In the genomic region with DNA sequence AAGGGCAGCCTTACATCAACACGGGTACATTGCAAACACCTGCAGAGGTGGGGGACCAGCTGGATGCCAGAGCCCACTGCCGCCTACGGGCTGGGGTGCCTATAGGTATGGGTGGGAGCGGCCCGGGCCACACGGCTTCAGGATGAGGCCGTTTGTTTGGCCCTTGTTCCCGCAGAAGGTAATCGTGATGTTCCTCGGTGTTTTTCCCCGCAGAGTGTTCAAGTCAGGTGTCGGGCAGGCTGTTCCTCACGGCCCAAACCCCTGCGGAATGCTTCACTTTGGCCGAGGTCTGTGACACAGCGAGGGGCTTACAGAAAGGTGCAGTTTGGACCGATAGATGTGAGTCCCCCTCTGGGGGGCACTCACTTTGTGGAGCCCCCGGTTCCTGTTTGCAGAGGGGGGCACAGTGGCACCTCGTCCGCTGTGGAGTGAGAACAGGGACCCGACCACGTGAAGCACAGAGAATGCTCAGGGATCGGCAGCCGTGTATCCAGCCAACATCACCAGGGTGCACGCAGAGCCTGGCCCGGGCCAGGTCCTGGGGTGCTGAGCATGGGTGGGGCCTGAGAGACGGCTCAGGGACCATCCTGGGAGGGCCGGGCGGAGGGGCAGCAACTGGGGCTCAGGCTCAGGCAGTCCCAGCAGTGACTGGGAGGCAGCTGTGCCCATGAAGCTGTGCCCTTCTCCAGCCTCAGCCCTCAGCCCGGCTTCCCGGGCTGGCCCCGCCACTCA, we compare ENCODE assay signal across 20 cellular contexts. TPM values are rescaled to one million over a fixed set of nuclear protein-coding genes. Genes with fewer than 3 reads are reported as not detected.
A peak's percentile ranks its signal among the peaks of the same experiment; 100 is the strongest.
DNase-seq lines count a peak whose midpoint lies in the region; ATAC-seq and TF ChIP-seq lines count a peak whose summit lies in the region.
"Had no signal": no experiment of that assay in that cellular context is flagged by ENCODE, and none has a peak within 500 bp of the region (broad histone marks: within the 10 kb centered on the region; RNA-seq: fewer than 3 reads in every experiment).

No MANE protein-coding gene starts in this region.

- DNase-seq in D341Med (ENCODE audit: low spot score) (peak; percentile 38), endodermal cell (peak; percentile 58), NCI-H446 treated with DMSO at 0.1 percent for 48 hours (lab: John Stamatoyannopoulos, UW) (no peak), NCI-H1092 treated with DMSO at 0.1 percent for 48 hours (lab: John Stamatoyannopoulos, UW) (no peak), NCI-H69 (lab: John Stamatoyannopoulos, UW) (no peak)
- peak in 1 of 10 donors; percentile 37 for DNase-seq in naive thymus-derived CD8-positive, alpha-beta T cell
- no peak for DNase-seq in stimulated activated CD4-positive, alpha-beta T cell treated with anti-CD3 and anti-CD28 coated beads, Interleukin-1b, Interleukin-23, amount 100 ng/mL, for 48 hours
- DNase-seq: amniotic stem cell, NCI-H1417 treated with DMSO at 0.1 percent for 48 hours had no signal

- H3K4me3 Mint-ChIP-seq in endodermal cell = no peak overlapping the region
- peak overlapping the region in 7 of 10 donors; percentile 10 to 64 (median 38) for H3K4me3 Mint-ChIP-seq in naive thymus-derived CD8-positive, alpha-beta T cell
- H3K4me3 Mint-ChIP-seq: activated CD4-positive, alpha-beta memory T cell treated with anti-CD3 and anti-CD28 coated beads, Interleukin-2, amount 10 ng/mL, durations not matched to agents 7 days and 5 days had no signal

- peaks cover 4% of the 10 kb centered on the region for H3K36me3 Mint-ChIP-seq in endodermal cell (ENCODE audit: low read depth)
- no peaks in the 10 kb centered on the region for H3K36me3 Mint-ChIP-seq in naive thymus-derived CD8-positive, alpha-beta T cell
- H3K36me3 Mint-ChIP-seq: natural killer cell had no signal

- H3K9ac ChIP-seq in HUES64 (ENCODE audit: low read depth, low read length) (no peak overlapping the region), endodermal cell (ENCODE audit: extremely low read depth, low read length, poor library complexity, severe bottlenecking) (no peak overlapping the region)
- H3K9ac ChIP-seq: KMS-11 had no signal

- H3K27ac ChIP-seq in HUES64 (ENCODE audit: low read depth, low read length) (no peak overlapping the region), endodermal cell (ENCODE audit: low read depth, low read length) (no peak overlapping the region)
- H3K27ac ChIP-seq: HL-60, KMS-11, psoas muscle, upper lobe of left lung had no signal

- WGBS in HUES64 = 74% methylated on average over 32 of the region's 32 CpGs
- WGBS in endodermal cell (ENCODE audit: insufficient coverage in 1 of 2, insufficient read length in 1 of 2), 2 experiments = 80 to 82% methylated on average over 22 to 32 of the region's 32 CpGs

- peaks cover 14% of the 10 kb centered on the region for H3K27me3 Mint-ChIP-seq in endodermal cell (ENCODE audit: insufficient read depth)
- peaks cover 0 to 6% (median 4%) of the 10 kb centered on the region in 5 donors for H3K27me3 Mint-ChIP-seq in naive thymus-derived CD8-positive, alpha-beta T cell

- peaks cover 11% of the 10 kb centered on the region for H3K9me3 Mint-ChIP-seq in endodermal cell
- no peaks in the 10 kb centered on the region for H3K9me3 Mint-ChIP-seq in naive thymus-derived CD8-positive, alpha-beta T cell
- H3K9me3 Mint-ChIP-seq: activated CD4-positive, alpha-beta memory T cell treated with anti-CD3 and anti-CD28 coated beads, Interleukin-2, amount 10 ng/mL, durations not matched to agents 7 days and 5 days; activated T-helper 2 cell treated with anti-CD3 and anti-CD28 coated beads, Interferon-gamma antibody, Interleukin-2, Interleukin-4, amounts not matched to agents 10 μg/mL and 5 μg/mL and 100 μg/mL, durations not matched to agents 14 hours and 24 hours and 36 hours; natural killer cell had no signal

- peaks cover 7% of the 10 kb centered on the region; the same call in 1 of the 2 replicates for H3K4me1 ChIP-seq in HUES64 (ENCODE audit: insufficient read depth, low read length)
- no peaks in the 10 kb centered on the region for H3K4me1 ChIP-seq in endodermal cell (ENCODE audit: control insufficient read depth, insufficient read depth, low read length)
- H3K4me1 ChIP-seq: BE2C, psoas muscle had no signal

- peaks cover 2% of the 10 kb centered on the region for H3K4me1 Mint-ChIP-seq in endodermal cell
- H3K4me1 Mint-ChIP-seq in naive thymus-derived CD8-positive, alpha-beta T cell = peaks cover 11 to 33% (median 20%) of the 10 kb centered on the region in 4 donors

- no peak for TF ChIP-seq CTCF in endodermal cell (conservative IDR thresholded peaks at IDR 0.05)

- ATAC-seq in naive thymus-derived CD8-positive, alpha-beta T cell = no peak

- H3K27me3 ChIP-seq in HUES64 (ENCODE audit: insufficient read depth, low read length) = 0 out of 2 replicates have a peak, but pooled peaks cover 4% of the 10 kb centered on the region
- H3K27me3 ChIP-seq in endodermal cell (ENCODE audit: control insufficient read depth, insufficient read depth, low read length, poor library complexity, severe bottlenecking) = peaks cover 10% of the 10 kb centered on the region

- H3K4me3 ChIP-seq in HUES64 (ENCODE audit: low read length) (peak overlapping the region; percentile 33; the same call in 1 of the 2 replicates), endodermal cell (ENCODE audit: low read length) (no peak overlapping the region)
- H3K4me3 ChIP-seq: psoas muscle, upper lobe of left lung had no signal

- H3K27ac Mint-ChIP-seq in endodermal cell = no peak overlapping the region
- H3K27ac Mint-ChIP-seq in naive thymus-derived CD8-positive, alpha-beta T cell = peak overlapping the region in 3 of 10 donors; percentile 15 to 53 (median 28)
- H3K27ac Mint-ChIP-seq: activated CD4-positive, alpha-beta memory T cell treated with anti-CD3 and anti-CD28 coated beads, Interleukin-2, amount 10 ng/mL, durations not matched to agents 7 days and 5 days; activated T-helper 2 cell treated with anti-CD3 and anti-CD28 coated beads, Interferon-gamma antibody, Interleukin-2, Interleukin-4, amounts not matched to agents 10 μg/mL and 5 μg/mL and 100 μg/mL, durations not matched to agents 14 hours and 24 hours and 36 hours had no signal

- H3K36me3 ChIP-seq in HUES64 (ENCODE audit: insufficient read depth, low read length) = no peaks in the 10 kb centered on the region
- no peaks in the 10 kb centered on the region for H3K36me3 ChIP-seq in endodermal cell (ENCODE audit: control insufficient read depth, insufficient read depth, low read length)
- H3K36me3 ChIP-seq: BE2C had no signal

- POLR2A ChIA-PET in naive thymus-derived CD8-positive, alpha-beta T cell (lab: Charles Lee) = interaction anchor here (0.8 to 2.4 kb wide), 4 partner anchors 8 to 99 kb away, joined by 3 to 11 read pairs (median 4); no protein-coding TSS in a partner anchor

- H3K9me3 ChIP-seq in HUES64 (ENCODE audit: insufficient read depth, low read depth, low read length) (no peaks in the 10 kb centered on the region), endodermal cell (ENCODE audit: control insufficient read depth, low read length) (no peaks in the 10 kb centered on the region)
- H3K9me3 ChIP-seq: BE2C, psoas muscle, upper lobe of left lung had no signal

RNA-seq across cellular contexts. Expression of a gene that starts 0.5 kb away (rescaled TPM):
- polyA plus RNA-seq in HUES64 (2013, experiment 1 of 2) = 1.00 TPM
- 0.25 TPM for polyA plus RNA-seq in HUES64 (2013, experiment 2 of 2)
- 1 to 10 TPM in 1 of 2 donors, under 1 TPM in 1; 0.93 to 1.2 TPM for total RNA-seq in endodermal cell
- 1.1 TPM for polyA plus RNA-seq in endodermal cell (2013, experiment 1 of 2)
- 0.21 TPM for polyA plus RNA-seq in endodermal cell (2013, experiment 2 of 2)
- total RNA-seq in naive thymus-derived CD8-positive, alpha-beta T cell = not detected
- polyA plus RNA-seq in naive thymus-derived CD8-positive, alpha-beta T cell = not detected
- total RNA-seq: activated CD4-positive, alpha-beta memory T cell treated with anti-CD3 and anti-CD28 coated beads, Interleukin-2, amount 10 ng/mL, durations not matched to agents 7 days and 5 days; activated T-helper 2 cell treated with anti-CD3 and anti-CD28 coated beads, Interferon-gamma antibody, Interleukin-2, Interleukin-4, amounts not matched to agents 10 μg/mL and 5 μg/mL and 100 μg/mL, durations not matched to agents 14 hours and 24 hours and 36 hours; fibroblast of villous mesenchyme; liver had no signal
- polyA plus RNA-seq: liver had no signal

RNA-seq across cellular contexts. Expression of a gene that starts 33.2 kb away (rescaled TPM):
- polyA plus RNA-seq in HUES64 (2013, experiment 1 of 2) = 0.45 TPM
- not detected for polyA plus RNA-seq in HUES64 (2013, experiment 2 of 2)
- 1 to 10 TPM in 1 of 2 donors, under 1 TPM in 1; 0.95 to 1.7 TPM for total RNA-seq in endodermal cell
- polyA plus RNA-seq in endodermal cell (2013, experiment 1 of 2) = not detected
- polyA plus RNA-seq in endodermal cell (2013, experiment 2 of 2) = 0.25 TPM
- 1 to 10 TPM; 1.5 to 1.6 TPM for total RNA-seq in naive thymus-derived CD8-positive, alpha-beta T cell
- polyA plus RNA-seq in naive thymus-derived CD8-positive, alpha-beta T cell = 1 to 10 TPM in 1 of 3 donors, not detected in 2; 2.3 TPM
- total RNA-seq: fibroblast of villous mesenchyme had no signal

RNA-seq across cellular contexts. Expression of a gene that starts 40.7 kb away (rescaled TPM):
- not detected for polyA plus RNA-seq in HUES64 (2013, experiment 1 of 2)
- not detected for polyA plus RNA-seq in HUES64 (2013, experiment 2 of 2)
- under 1 TPM in 1 of 2 donors, not detected in 1; 0.20 TPM for total RNA-seq in endodermal cell
- polyA plus RNA-seq in endodermal cell (2013, experiment 1 of 2) = not detected
- polyA plus RNA-seq in endodermal cell (2013, experiment 2 of 2) = not detected
- total RNA-seq in naive thymus-derived CD8-positive, alpha-beta T cell = under 1 TPM; 0.44 to 0.73 TPM
- polyA plus RNA-seq in naive thymus-derived CD8-positive, alpha-beta T cell = under 1 TPM; 0.30 to 0.62 (median 0.30) TPM

RNA-seq across cellular contexts. Expression of a gene that starts 57.3 kb away (rescaled TPM):
- polyA plus RNA-seq in HUES64 (2013, experiment 1 of 2) = 9.8 TPM
- polyA plus RNA-seq in HUES64 (2013, experiment 2 of 2) = 13.0 TPM
- total RNA-seq in endodermal cell = 10 to 100 TPM; 23.1 to 29.5 TPM
- 22.6 TPM for polyA plus RNA-seq in endodermal cell (2013, experiment 1 of 2)
- polyA plus RNA-seq in endodermal cell (2013, experiment 2 of 2) = 22.5 TPM
- 10 to 100 TPM; 24.9 to 26.5 TPM for total RNA-seq in naive thymus-derived CD8-positive, alpha-beta T cell
- 10 to 100 TPM in 1 of 3 donors, 1 to 10 TPM in 2; 3.2 to 10.7 (median 6.2) TPM for polyA plus RNA-seq in naive thymus-derived CD8-positive, alpha-beta T cell

RNA-seq across cellular contexts. Expression of a gene that starts 58.6 kb away (rescaled TPM):
- 57.9 TPM for polyA plus RNA-seq in HUES64 (2013, experiment 1 of 2)
- polyA plus RNA-seq in HUES64 (2013, experiment 2 of 2) = 57.1 TPM
- total RNA-seq in endodermal cell = 10 to 100 TPM; 85.9 to 95.6 TPM
- 77.8 TPM for polyA plus RNA-seq in endodermal cell (2013, experiment 1 of 2)
- polyA plus RNA-seq in endodermal cell (2013, experiment 2 of 2) = 71.1 TPM
- 100 to 1,000 TPM; 110 to 115 TPM for total RNA-seq in naive thymus-derived CD8-positive, alpha-beta T cell
- 10 to 100 TPM; 73.8 to 86.3 (median 76.7) TPM for polyA plus RNA-seq in naive thymus-derived CD8-positive, alpha-beta T cell

Comparison
In these comparisons a context has a peak if more than half of its experiments do, and no peak if none do; other contexts are left out.
1. DNase-seq: peak in D341Med (single experiment) and endodermal cell (single experiment); none in NCI-H446 treated with DMSO at 0.1 percent for 48 hours (single experiment), NCI-H1092 treated with DMSO at 0.1 percent for 48 hours (single experiment), stimulated activated CD4-positive, alpha-beta T cell treated with anti-CD3 and anti-CD28 coated beads, Interleukin-1b, Interleukin-23, amount 100 ng/mL, for 48 hours (single experiment) and NCI-H69 (single experiment).